Comparison of ENCODE assay signal across 32 cellular contexts in the genomic region with DNA sequence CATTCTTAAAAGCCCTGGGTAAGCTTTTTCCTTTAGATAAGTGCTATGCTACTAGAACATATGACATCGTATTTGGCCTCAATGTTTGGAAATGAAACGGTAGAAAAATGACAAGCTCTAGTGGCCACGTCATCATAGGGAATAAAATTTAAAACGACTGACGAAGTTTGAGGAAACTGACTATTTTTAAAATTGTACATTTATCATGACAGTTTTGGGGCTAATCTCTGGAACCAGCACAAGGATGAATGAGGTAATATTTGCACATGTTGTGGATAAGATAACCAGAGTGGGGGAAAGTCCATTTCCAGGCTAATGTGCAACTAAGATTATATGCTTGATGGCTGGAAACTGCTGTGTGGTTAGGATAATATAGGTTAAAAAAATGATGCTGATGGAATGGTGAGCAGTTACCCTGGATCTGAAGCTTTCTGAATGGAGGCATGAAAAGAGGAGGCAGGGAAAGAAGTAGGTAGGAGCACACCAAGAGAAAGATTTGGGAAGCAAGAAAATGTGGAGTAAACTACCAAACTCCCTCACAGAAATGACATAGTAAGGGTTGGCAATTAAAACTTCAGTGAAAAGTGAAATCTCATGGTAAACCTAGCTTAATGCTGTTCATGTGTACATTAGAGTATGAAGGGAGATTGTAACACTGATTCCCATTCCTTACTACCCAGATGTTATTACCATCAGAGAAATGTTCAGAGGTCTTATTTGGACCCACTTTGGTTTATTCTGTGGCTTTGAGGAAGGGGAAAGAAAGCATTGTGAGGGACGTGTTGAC. TPM values are rescaled to one million over a fixed set of nuclear protein-coding genes. Genes with fewer than 3 reads are reported as not detected.
DNase-seq lines count a peak whose midpoint lies in the region; ATAC-seq, FAIRE-seq and TF ChIP-seq lines count a peak whose summit lies in the region.
"Had no signal": no experiment of that assay in that cellular context is flagged by ENCODE, and none has a peak within 500 bp of the region (broad histone marks: within the 10 kb centered on the region; RNA-seq: fewer than 3 reads in every experiment).

No MANE protein-coding gene starts in this region.

- in situ Hi-C loops in HepG2 (cut with HindIII; ENCODE audit: extremely low pct_ligation_motif_present, low pct_unique_long_range_greater_than_20kb), result no loop called here

- H3K27ac ChIP-seq in HepG2 (ENCODE audit: extremely low read length, insufficient read depth, low read length), result peak overlapping the region; percentile 64
- H3K27ac ChIP-seq: 22Rv1, adrenal gland, spleen had no signal

- POLR2A ChIA-PET in HepG2 (lab: Yijun Ruan, JAX), result no interaction called here

- peak in 1 of 2 experiments; percentile 80; a peak in 2 of 4 replicates for TF ChIP-seq EP300 in HepG2 (IDR thresholded peaks at IDR 0.05; ENCODE audit: low read depth in 2 of 2, low read length in 2 of 2)
- TF ChIP-seq EP300 in HepG2 (CRISPR knock-in tag; IDR thresholded peaks at IDR 0.05; ENCODE audit: borderline replicate concordance), result no peak

- no peak for TF ChIP-seq CTCF in HepG2 (CRISPR knock-in tag; IDR thresholded peaks at IDR 0.05)

- 8% methylated on average over 6 of the region's 6 CpGs for WGBS in HepG2 (ENCODE audit: low lambda C conversion rate)

- no peak for TF ChIP-seq POLR2A in HepG2 (IDR thresholded peaks at IDR 0.05; ENCODE audit: insufficient read depth in 1 of 2, low read depth in 2 of 2, low read length in 2 of 2)

- H3K9ac ChIP-seq in endocrine pancreas (ENCODE audit: control insufficient read depth, insufficient read depth, low read length) (no peak overlapping the region), HepG2 (ENCODE audit: insufficient read depth, low read depth, low read length) (no peak overlapping the region)

- FAIRE-seq in HepG2 (lab: Jason Lieb, UNC), result peak; percentile 90
- FAIRE-seq: colon, GM12892 had no signal

- H3K4me1 ChIP-seq in endocrine pancreas (ENCODE audit: control insufficient read depth, insufficient read depth, low read length), result peaks cover 6% of the 10 kb centered on the region
- peaks cover 27% of the 10 kb centered on the region for H3K4me1 ChIP-seq in HepG2 (ENCODE audit: insufficient read depth, low read length)
- H3K4me1 ChIP-seq: adrenal gland, spleen had no signal

- ATAC-seq in Right ventricle myocardium inferior (peak; percentile 52), HepG2 (peak; percentile 100), GM19397 (IDR thresholded peaks at IDR 0.05; ENCODE audit: unreplicated experiment) (no peak), GM18907 (IDR thresholded peaks at IDR 0.05; ENCODE audit: unreplicated experiment) (no peak), HG03175 (IDR thresholded peaks at IDR 0.05; ENCODE audit: unreplicated experiment) (no peak)
- ATAC-seq: activated T-cell treated with anti-CD3 and anti-CD28 coated beads, Interleukin-2, amount 50 U/mL, for 72 hours; naive thymus-derived CD8-positive, alpha-beta T cell had no signal

- no peak overlapping the region for H2AFZ ChIP-seq in HepG2 (ENCODE audit: low read length)

- CTCF ChIA-PET in HepG2 (lab: Yijun Ruan, JAX; ENCODE audit: low intra/inter-chr PET ratio, low total read pairs), result no interaction called here

- no peaks in the 10 kb centered on the region for H4K20me1 ChIP-seq in HepG2 (ENCODE audit: insufficient read depth, low read length)

- H3K36me3 ChIP-seq in endocrine pancreas (ENCODE audit: control insufficient read depth, insufficient read depth, low read length) (no peaks in the 10 kb centered on the region), HepG2 (replicated peaks in 1 of 2; ENCODE audit: control insufficient read depth in 1 of 2, insufficient read depth in 2 of 2, low read length in 2 of 2) (no peaks in the 10 kb centered on the region)
- H3K36me3 ChIP-seq: adrenal gland, spleen had no signal

- DNase-seq in Right ventricle myocardium inferior (ENCODE audit: missing footprints) (no peak), cardiac septum (ENCODE audit: low spot score) (no peak), HepG2 (ENCODE audit: low spot score) (peak; percentile 78), head of caudate nucleus (no peak)
- DNase-seq: activated CD4-positive, alpha-beta T cell treated with anti-CD3 and anti-CD28 coated beads, Interleukin-2, amount 50 U/mL, for 4 hours; activated CD4-positive, CD25-positive, alpha-beta regulatory T cell; activated naive CD4-positive, alpha-beta T cell; activated T-cell treated with anti-CD3 and anti-CD28 coated beads, Interleukin-2, amount 50 U/mL, for 72 hours; adrenal gland; CD4-positive, CD25-positive, alpha-beta regulatory T cell; DMS153; effector memory CD4-positive, alpha-beta T cell; foreskin melanocyte; GOT3; hippocampal formation; IMR-90; naive thymus-derived CD8-positive, alpha-beta T cell; NCI-H1048; NCI-H1694 treated with DMSO at 0.1 percent for 48 hours; NCI-H524 treated with DMSO at 0.1 percent for 48 hours; SHP77 treated with DMSO at 0.1 percent for 48 hours; spleen; stimulated activated CD4-positive, alpha-beta T cell treated with anti-CD3 and anti-CD28 coated beads, Interleukin-4, amount 100 ng/mL, for 1 hour; SW 1271; T-helper 9 cell had no signal

- no peak for TF ChIP-seq RAD21 in HepG2 (CRISPR knock-in tag; IDR thresholded peaks at IDR 0.05)

- H3K9me3 ChIP-seq in endocrine pancreas (ENCODE audit: control insufficient read depth, low read length), result no peaks in the 10 kb centered on the region
- H3K9me3 ChIP-seq in HepG2 (ENCODE audit: low read length), result 0 out of 2 replicates have a peak, but pooled peaks cover 4% of the 10 kb centered on the region
- H3K9me3 ChIP-seq: adrenal gland, spleen had no signal

- BruUV-seq in HepG2 (replicated peaks; lab: Mats Ljungman, UMichigan), result TSS peak; percentile 83

- intact Hi-C loops in Right ventricle myocardium inferior (cut with DNase I), result no loop called here
- intact Hi-C loops in cardiac septum (cut with DNase I), result no loop called here
- intact Hi-C loops in HepG2 (cut with micrococcal nuclease; ENCODE audit: unreplicated experiment), result no loop called here
- intact Hi-C loops in head of caudate nucleus (cut with DNase I), result no loop called here

- no peaks in the 10 kb centered on the region for H3K27me3 ChIP-seq in endocrine pancreas (ENCODE audit: control insufficient read depth, insufficient read depth, low read length)
- no peaks in the 10 kb centered on the region for H3K27me3 ChIP-seq in HepG2 (ENCODE audit: control insufficient read depth in 1 of 2, insufficient read depth in 2 of 2, low read length in 2 of 2)
- H3K27me3 ChIP-seq: adrenal gland had no signal

- H3K4me3 ChIP-seq in endocrine pancreas (ENCODE audit: control insufficient read depth, insufficient read depth, low read length) (peak overlapping the region; percentile 25), HepG2 (replicated peaks in 1 of 3; ENCODE audit: insufficient read depth in 1 of 3, low read depth in 2 of 3, low read length in 3 of 3) (peak overlapping the region in 1 of 3 experiments; percentile 38; a peak in 1 of 6 replicates)
- H3K4me3 ChIP-seq: adrenal gland, spleen had no signal

- H3K4me2 ChIP-seq in HepG2 (ENCODE audit: low read depth, low read length), result peak overlapping the region; percentile 55

- no peaks in the 10 kb centered on the region for H3K79me2 ChIP-seq in HepG2 (ENCODE audit: insufficient read depth, low read length)

TF ChIP-seq in HepG2, 621 proteins besides CTCF, POLR2A, EP300 and RAD21 (continues in another document):
- TF ChIP-seq ZNF331 (CRISPR knock-in tag; IDR thresholded peaks at IDR 0.05) (peak; percentile 30; the same call in 1 of the 2 replicates), TP53 (CRISPR knock-in tag; conservative IDR thresholded peaks at IDR 0.05) (no peak), ZNF614 (CRISPR knock-in tag; IDR thresholded peaks at IDR 0.05; ENCODE audit: borderline replicate concordance) (peak; percentile 85), SOX6 (IDR thresholded peaks at IDR 0.05) (no peak), SOX6 (CRISPR knock-in tag; IDR thresholded peaks at IDR 0.05) (peak; percentile 78), HDAC2 (CRISPR knock-in tag; IDR thresholded peaks at IDR 0.05) (peak; percentile 70)
- TF ChIP-seq, protein P1, sequence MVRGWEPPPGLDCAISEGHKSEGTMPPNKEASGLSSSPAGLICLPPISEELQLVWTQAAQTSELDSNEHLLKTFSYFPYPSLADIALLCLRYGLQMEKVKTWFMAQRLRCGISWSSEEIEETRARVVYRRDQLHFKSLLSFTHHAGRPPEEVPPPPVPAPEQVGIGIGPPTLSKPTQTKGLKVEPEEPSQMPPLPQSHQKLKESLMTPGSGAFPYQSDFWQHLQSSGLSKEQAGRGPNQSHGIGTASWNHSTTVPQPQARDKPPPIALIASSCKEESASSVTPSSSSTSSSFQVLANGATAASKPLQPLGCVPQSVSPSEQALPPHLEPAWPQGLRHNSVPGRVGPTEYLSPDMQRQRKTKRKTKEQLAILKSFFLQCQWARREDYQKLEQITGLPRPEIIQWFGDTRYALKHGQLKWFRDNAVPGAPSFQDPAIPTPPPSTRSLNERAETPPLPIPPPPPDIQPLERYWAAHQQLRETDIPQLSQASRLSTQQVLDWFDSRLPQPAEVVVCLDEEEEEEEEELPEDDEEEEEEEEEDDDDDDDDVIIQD (CRISPR knock-in tag; IDR thresholded peaks at IDR 0.05; ENCODE audit: low read depth), result peak; percentile 75; the same call in 1 of the 2 replicates

RNA-seq across cellular contexts. Expression of gene CEP162, which starts 42.7 kb away (rescaled TPM):
- total RNA-seq in Right ventricle myocardium inferior (3.9 TPM), cardiac septum (4.3 TPM), HepG2 (2016; rRNA removed; fragmentation: Illumina TruSeq; extraction: Trizol) (7.9 and 10.0 TPM in 2 replicates)
- total RNA-seq in HepG2 (2016; cell fraction: cytosol; rRNA removed; fragmentation: Illumina TruSeq; extraction: Trizol; ENCODE audit: low read depth), result 7.5 and 7.8 TPM in 2 replicates
- total RNA-seq in HepG2 (2016; cell fraction: insoluble cytoplasmic fraction; rRNA removed; fragmentation: Illumina TruSeq; extraction: Trizol), result 6.8 and 9.9 TPM in 2 replicates
- 4.7 and 6.3 TPM in 2 replicates for total RNA-seq in HepG2 (2016; cell fraction: membrane; rRNA removed; fragmentation: Illumina TruSeq; extraction: Trizol)
- 18.6 and 20.8 TPM in 2 replicates for total RNA-seq in HepG2 (2016; cell fraction: nucleus; rRNA removed; fragmentation: Illumina TruSeq; extraction: Trizol)
- 0.50 and 0.76 TPM in 2 replicates for polyA plus RNA-seq in HepG2 (2011; rRNA removed)
- 0.12 and 0.32 TPM in 2 replicates for polyA plus RNA-seq in HepG2 (2011; cell fraction: cytosol; rRNA removed)
- 1.1 and 1.6 TPM in 2 replicates for polyA plus RNA-seq in HepG2 (2011; cell fraction: nucleus; rRNA removed)
- 1.1 and 1.4 TPM in 2 replicates for polyA plus RNA-seq in HepG2 (2012)
- 0.15 and 0.70 TPM in 2 replicates for polyA plus RNA-seq in HepG2 (2016; cell fraction: cytosol; fragmentation: Illumina TruSeq; extraction: Trizol; ENCODE audit: low read depth)
- 6.7 and 7.9 TPM in 2 replicates for polyA plus RNA-seq in HepG2 (2016; cell fraction: insoluble cytoplasmic fraction; fragmentation: Illumina TruSeq; extraction: Trizol; ENCODE audit: low read depth)
- polyA plus RNA-seq in HepG2 (2016; cell fraction: membrane; fragmentation: Illumina TruSeq; extraction: Trizol; ENCODE audit: low read depth), result 1.1 and 1.2 TPM in 2 replicates
- 13.9 and 14.9 TPM in 2 replicates for polyA plus RNA-seq in HepG2 (2016; cell fraction: nucleus; fragmentation: Illumina TruSeq; extraction: Trizol; ENCODE audit: insufficient read depth, low read depth)
- polyA minus RNA-seq in HepG2 (2011; rRNA and poly(A)+ RNA removed; ENCODE audit: low replicate concordance), result 0.04 and 0.70 TPM in 2 replicates
- 0.59 and 1.1 TPM in 2 replicates for polyA minus RNA-seq in HepG2 (2011; cell fraction: cytosol; rRNA and poly(A)+ RNA removed)
- polyA minus RNA-seq in HepG2 (2011; cell fraction: nucleus; rRNA and poly(A)+ RNA removed), result 8.1 and 10.4 TPM in 2 replicates

Comparison
In these comparisons a context has a peak if more than half of its experiments do, and no peak if none do; other contexts are left out.
1. ATAC-seq: peak in Right ventricle myocardium inferior (single experiment) and HepG2 (single experiment); none in GM19397 (single experiment), GM18907 (single experiment) and HG03175 (single experiment).